In the genomic region with DNA sequence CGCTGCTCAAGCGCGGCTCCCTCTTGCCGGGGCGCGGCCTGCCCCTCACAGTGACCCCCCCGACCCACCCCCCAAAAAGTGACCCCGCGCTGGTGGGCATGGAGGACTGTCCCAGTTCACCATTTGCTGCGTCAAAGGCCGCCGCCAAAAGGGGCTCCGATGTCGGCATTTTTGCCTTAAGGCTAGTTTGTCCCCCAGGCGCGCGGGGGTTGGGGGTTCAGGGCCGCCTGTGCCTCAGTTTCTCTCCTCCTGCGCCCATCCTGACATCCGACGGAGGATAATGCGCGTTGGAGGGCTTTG, we compare ENCODE assay signal across 8 cellular contexts. TPM values are rescaled to one million over a fixed set of nuclear protein-coding genes. Genes with fewer than 3 reads are reported as not detected.
A peak's percentile ranks its signal among the peaks of the same experiment; 100 is the strongest.
DNase-seq lines count a peak whose midpoint lies in the region; ATAC-seq and TF ChIP-seq lines count a peak whose summit lies in the region.

No MANE protein-coding gene starts in this region.

- peak overlapping the region; percentile 45; the same call in 1 of the 2 replicates for H3K4me3 ChIP-seq in GM23338
- peak overlapping the region; percentile 63 for H3K4me3 ChIP-seq in fibroblast of the aortic adventitia (ENCODE audit: low read depth, low read length)

- ATAC-seq in GM23338 (no peak), HG02973 (IDR thresholded peaks at IDR 0.05; ENCODE audit: unreplicated experiment) (no peak)
- no peak for ATAC-seq in activated CD8-positive, alpha-beta T cell treated with anti-CD3 and anti-CD28 coated beads, Interleukin-2, amount 10 ng/mL, durations not matched to agents 7 days and 5 days
- ATAC-seq in stimulated activated effector memory CD8-positive, alpha-beta T cell treated with anti-CD3 and anti-CD28 coated beads, Interleukin-12 subunit alpha, Interleukin-12 subunit beta, amount 100 ng/mL, for 72 hours, result no peak

- H3K27me3 ChIP-seq in GM23338 (ENCODE audit: insufficient read depth), result peaks cover 100% of the 10 kb centered on the region

- peaks cover 33% of the 10 kb centered on the region for H3F3A ChIP-seq in GM23338 (replicated peaks; ENCODE audit: low read depth)

- no peaks in the 10 kb centered on the region for H3K79me2 ChIP-seq in GM23338 (replicated peaks; ENCODE audit: insufficient read depth)

- peaks cover 32% of the 10 kb centered on the region for H4K20me1 ChIP-seq in GM23338 (replicated peaks; ENCODE audit: insufficient read depth)

- DNase-seq in GM23338 (ENCODE audit: low spot score) (no peak), fibroblast of the aortic adventitia (ENCODE audit: low read depth) (no peak), DMS53 treated with DMSO at 0.1 percent for 48 hours (lab: John Stamatoyannopoulos, UW; ENCODE audit: unreplicated experiment) (no peak), NCI-H1092 treated with DMSO at 0.1 percent for 48 hours (lab: John Stamatoyannopoulos, UW) (no peak)
- DNase-seq in activated CD8-positive, alpha-beta T cell treated with anti-CD3 and anti-CD28 coated beads, Interleukin-2, amount 10 ng/mL, durations not matched to agents 7 days and 5 days, result no peak
- DNase-seq in stimulated activated effector memory CD8-positive, alpha-beta T cell treated with anti-CD3 and anti-CD28 coated beads, Interleukin-12 subunit alpha, Interleukin-12 subunit beta, amount 100 ng/mL, for 72 hours (ENCODE audit: low spot score in 2 of 2), result no peak
- DNase-seq in activated CD8-positive, alpha-beta memory T cell treated with anti-CD3 and anti-CD28 coated beads, Interleukin-2, amount 50 U/mL, for 4 hours, result no peak

- no peaks in the 10 kb centered on the region for H3K36me3 ChIP-seq in GM23338 (ENCODE audit: insufficient read depth)

- H3K9me3 Mint-ChIP-seq in GM23338, result peaks cover 19% of the 10 kb centered on the region
- no peaks in the 10 kb centered on the region for H3K9me3 Mint-ChIP-seq in activated CD8-positive, alpha-beta T cell treated with anti-CD3 and anti-CD28 coated beads, Interleukin-2, amount 10 ng/mL, durations not matched to agents 7 days and 5 days (ENCODE audit: insufficient read depth)
- no peaks in the 10 kb centered on the region for H3K9me3 Mint-ChIP-seq in stimulated activated effector memory CD8-positive, alpha-beta T cell treated with anti-CD3 and anti-CD28 coated beads, Interleukin-12 subunit alpha, Interleukin-12 subunit beta, amount 100 ng/mL, for 72 hours

- TF ChIP-seq CTCF in GM23338 (conservative IDR thresholded peaks at IDR 0.05; ENCODE audit: low read depth in 2 of 2) (no peak), fibroblast of the aortic adventitia (IDR thresholded peaks at IDR 0.05; ENCODE audit: insufficient read depth, low read length) (no peak)

- POLR2A ChIA-PET in activated CD8-positive, alpha-beta T cell treated with anti-CD3 and anti-CD28 coated beads, Interleukin-2, amount 10 ng/mL, durations not matched to agents 7 days and 5 days (lab: Charles Lee), result no interaction called here

- peaks cover 71% of the 10 kb centered on the region for H3K4me1 ChIP-seq in GM23338 (ENCODE audit: insufficient read depth)

- peaks cover 57% of the 10 kb centered on the region for H3K4me1 Mint-ChIP-seq in GM23338
- peaks cover 21% of the 10 kb centered on the region for H3K4me1 Mint-ChIP-seq in activated CD8-positive, alpha-beta T cell treated with anti-CD3 and anti-CD28 coated beads, Interleukin-2, amount 10 ng/mL, durations not matched to agents 7 days and 5 days (ENCODE audit: low read depth)
- H3K4me1 Mint-ChIP-seq in stimulated activated effector memory CD8-positive, alpha-beta T cell treated with anti-CD3 and anti-CD28 coated beads, Interleukin-12 subunit alpha, Interleukin-12 subunit beta, amount 100 ng/mL, for 72 hours, result peaks cover 35% of the 10 kb centered on the region

- peaks cover 100% of the 10 kb centered on the region for H3K27me3 Mint-ChIP-seq in GM23338 (ENCODE audit: insufficient read depth, low read depth, poor library complexity)
- H3K27me3 Mint-ChIP-seq in activated CD8-positive, alpha-beta T cell treated with anti-CD3 and anti-CD28 coated beads, Interleukin-2, amount 10 ng/mL, durations not matched to agents 7 days and 5 days (ENCODE audit: low read depth), result peaks cover 74% of the 10 kb centered on the region

- no peaks in the 10 kb centered on the region for H3K9me2 ChIP-seq in GM23338 (ENCODE audit: insufficient read depth)

- CTCF ChIA-PET in activated CD8-positive, alpha-beta T cell treated with anti-CD3 and anti-CD28 coated beads, Interleukin-2, amount 10 ng/mL, durations not matched to agents 7 days and 5 days (lab: Charles Lee), result interaction anchor here (3.2 kb wide), 1 partner anchor 82 kb away, joined by 14 read pairs; no protein-coding TSS in a partner anchor

- peak overlapping the region; percentile 2; the same call in 1 of the 2 replicates for H2AFZ ChIP-seq in GM23338

- peak overlapping the region; percentile 71 for H3K4me2 ChIP-seq in GM23338

- H3K27ac Mint-ChIP-seq in GM23338, result no peak overlapping the region
- no peak overlapping the region for H3K27ac Mint-ChIP-seq in activated CD8-positive, alpha-beta T cell treated with anti-CD3 and anti-CD28 coated beads, Interleukin-2, amount 10 ng/mL, durations not matched to agents 7 days and 5 days
- H3K27ac Mint-ChIP-seq in stimulated activated effector memory CD8-positive, alpha-beta T cell treated with anti-CD3 and anti-CD28 coated beads, Interleukin-12 subunit alpha, Interleukin-12 subunit beta, amount 100 ng/mL, for 72 hours, result peak overlapping the region; percentile 82

- H3K4me3 Mint-ChIP-seq in GM23338, result peak overlapping the region; percentile 60
- peak overlapping the region; percentile 74 for H3K4me3 Mint-ChIP-seq in activated CD8-positive, alpha-beta T cell treated with anti-CD3 and anti-CD28 coated beads, Interleukin-2, amount 10 ng/mL, durations not matched to agents 7 days and 5 days
- H3K4me3 Mint-ChIP-seq in stimulated activated effector memory CD8-positive, alpha-beta T cell treated with anti-CD3 and anti-CD28 coated beads, Interleukin-12 subunit alpha, Interleukin-12 subunit beta, amount 100 ng/mL, for 72 hours, result peak overlapping the region; percentile 80

- no peaks in the 10 kb centered on the region; the same call in 2 of the 3 replicates for H3K36me3 Mint-ChIP-seq in GM23338 (ENCODE audit: low read depth)
- H3K36me3 Mint-ChIP-seq in activated CD8-positive, alpha-beta T cell treated with anti-CD3 and anti-CD28 coated beads, Interleukin-2, amount 10 ng/mL, durations not matched to agents 7 days and 5 days (ENCODE audit: low read depth), result peaks cover 2% of the 10 kb centered on the region
- peaks cover 4% of the 10 kb centered on the region for H3K36me3 Mint-ChIP-seq in stimulated activated effector memory CD8-positive, alpha-beta T cell treated with anti-CD3 and anti-CD28 coated beads, Interleukin-12 subunit alpha, Interleukin-12 subunit beta, amount 100 ng/mL, for 72 hours

- no peak overlapping the region for H3K27ac ChIP-seq in GM23338 (ENCODE audit: low read depth)

TF ChIP-seq in GM23338, 12 proteins besides CTCF, POLR2A, EP300 and RAD21:
- TF ChIP-seq ZNF114 (CRISPR knock-in tag; IDR thresholded peaks at IDR 0.05), result no peak
- peak; percentile 70 for TF ChIP-seq EZH2 (IDR thresholded peaks at IDR 0.05; ENCODE audit: low read depth, unreplicated experiment)

RNA-seq across cellular contexts. Expression of gene NFIX, which starts 17.1 kb away (rescaled TPM):
- total RNA-seq in GM23338 (2014; rRNA removed; shearing (Covaris generic)), result 0.14 and 1.2 TPM in 2 replicates
- 0.06 and 0.31 TPM in 2 replicates for polyA plus RNA-seq in GM23338 (2016; fragmentation: Nextera tagmentation; extraction: Ambion mirVana)
- total RNA-seq in activated CD8-positive, alpha-beta T cell treated with anti-CD3 and anti-CD28 coated beads, Interleukin-2, amount 10 ng/mL, durations not matched to agents 7 days and 5 days, result 1 to 10 TPM in 1 of 2 experiments, under 1 TPM in 1; 0.40 to 1.4 TPM
- total RNA-seq in fibroblast of the aortic adventitia (ENCODE audit: low replicate concordance), result 68.0 and 160 TPM in 2 replicates

RNA-seq across cellular contexts. Expression of gene DAND5, which starts 43.0 kb away (rescaled TPM):
- total RNA-seq in GM23338 (2014; rRNA removed; shearing (Covaris generic)), result 0.28 TPM in 1 of 2 replicates, not detected in the other
- 0.10 and 0.18 TPM in 2 replicates for polyA plus RNA-seq in GM23338 (2016; fragmentation: Nextera tagmentation; extraction: Ambion mirVana)
- under 1 TPM; 0.21 to 0.34 TPM for total RNA-seq in activated CD8-positive, alpha-beta T cell treated with anti-CD3 and anti-CD28 coated beads, Interleukin-2, amount 10 ng/mL, durations not matched to agents 7 days and 5 days
- 0.18 TPM in 1 of 2 replicates, not detected in the other for total RNA-seq in fibroblast of the aortic adventitia (ENCODE audit: low replicate concordance)

RNA-seq across cellular contexts. Expression of gene GADD45GIP1, which starts 55.3 kb away (rescaled TPM):
- 46.5 and 63.9 TPM in 2 replicates for total RNA-seq in GM23338 (2014; rRNA removed; shearing (Covaris generic))
- polyA plus RNA-seq in GM23338 (2016; fragmentation: Nextera tagmentation; extraction: Ambion mirVana), result 255 and 290 TPM in 2 replicates
- 10 to 100 TPM; 23.4 to 25.4 TPM for total RNA-seq in activated CD8-positive, alpha-beta T cell treated with anti-CD3 and anti-CD28 coated beads, Interleukin-2, amount 10 ng/mL, durations not matched to agents 7 days and 5 days
- total RNA-seq in fibroblast of the aortic adventitia (ENCODE audit: low replicate concordance), result 23.0 and 38.8 TPM in 2 replicates

Comparison
In these comparisons a context has a peak if more than half of its experiments do, and no peak if none do; other contexts are left out.
1. RNA of gene NFIX, which starts 17.1 kb away (total RNA-seq): 68.0 to 160 TPM in fibroblast of the aortic adventitia; 0.40 to 1.4 TPM in activated CD8-positive, alpha-beta T cell treated with anti-CD3 and anti-CD28 coated beads, Interleukin-2, amount 10 ng/mL, durations not matched to agents 7 days and 5 days and 0.14 to 1.2 TPM in GM23338; every median in the first group is over 10 times any median in the second.
2. Peak in every context shown above with its lines, with median percentiles within 50 percentile points of each other: H3K4me3 Mint-ChIP-seq.